Comparison of ENCODE assay signal across 8 cellular contexts in the genomic region with DNA sequence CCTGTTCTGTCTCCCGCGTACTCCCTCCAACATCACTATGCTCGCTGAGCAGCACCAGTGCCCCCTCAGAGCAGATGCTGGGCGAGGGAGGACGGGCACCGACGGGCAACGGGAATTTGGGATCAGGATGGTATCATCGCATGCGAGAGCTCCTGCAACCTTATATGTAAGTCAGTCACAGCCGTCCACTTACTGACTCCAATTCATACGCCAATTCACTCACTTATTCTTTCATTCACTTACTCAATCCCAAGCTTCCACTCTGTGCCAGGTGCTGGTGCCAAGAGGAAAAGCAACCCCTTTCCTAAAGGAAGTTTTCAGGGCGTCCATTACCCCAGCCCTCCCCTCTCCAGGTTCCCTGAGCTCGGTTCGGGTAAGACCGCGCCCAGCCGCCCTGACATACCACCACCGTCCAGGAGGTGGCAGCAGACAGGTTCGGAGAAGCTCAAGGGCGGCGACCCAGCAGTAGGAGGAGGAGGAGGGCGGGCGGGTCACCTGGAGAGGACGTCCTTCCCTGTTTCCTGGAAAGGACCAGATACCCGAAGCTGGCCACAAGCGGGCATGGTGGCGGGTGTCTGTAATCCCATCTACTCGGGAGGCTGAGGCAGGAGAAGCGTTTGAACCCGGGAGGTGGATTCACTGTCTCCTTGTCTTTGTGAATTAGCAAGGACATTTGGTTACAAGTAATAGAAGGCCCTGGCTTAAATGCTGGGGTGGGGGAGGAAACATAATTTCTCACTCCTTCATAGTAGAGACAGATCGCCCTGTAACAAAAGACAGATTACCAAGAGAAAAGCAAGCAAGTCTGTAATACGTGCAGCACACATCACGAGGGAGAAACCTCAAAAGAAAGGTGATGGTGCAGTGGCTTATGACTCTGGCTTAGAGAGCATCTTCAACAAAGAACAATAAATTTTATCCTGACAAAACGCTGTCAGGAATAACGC. TPM values are rescaled to one million over a fixed set of nuclear protein-coding genes. Genes with fewer than 3 reads are reported as not detected.
A peak's percentile ranks its signal among the peaks of the same experiment; 100 is the strongest.
DNase-seq lines count a peak whose midpoint lies in the region; ATAC-seq and TF ChIP-seq lines count a peak whose summit lies in the region.

No MANE protein-coding gene starts in this region.

- peak; percentile 94 for TF ChIP-seq CTCF in AG04449 (IDR thresholded peaks at IDR 0.05; ENCODE audit: insufficient read depth, low read length, missing control alignments)
- TF ChIP-seq CTCF in NB4 (IDR thresholded peaks at IDR 0.05; ENCODE audit: low read depth, low read length) = peak; percentile 68
- peak; percentile 78 for TF ChIP-seq CTCF in SK-N-SH (IDR thresholded peaks at IDR 0.05)

- no peaks in the 10 kb centered on the region for H3K9me3 Mint-ChIP-seq in activated naive CD4-positive, alpha-beta T cell treated with anti-CD3 and anti-CD28 coated beads, Interleukin-2, amount 10 ng/mL, durations not matched to agents 7 days and 5 days

- peak; percentile 57 for ATAC-seq in GM19324 (IDR thresholded peaks at IDR 0.05; ENCODE audit: low FRiP score, unreplicated experiment)

- no peaks in the 10 kb centered on the region for H3K9me3 ChIP-seq in SK-N-SH
- H3K9me3 ChIP-seq in subcutaneous abdominal adipose tissue (ENCODE audit: control insufficient read depth in 5 of 5, low read length in 5 of 5) = no peaks in the 10 kb centered on the region

- H3K9ac ChIP-seq in SK-N-SH = peak overlapping the region; percentile 5; the same call in 1 of the 2 replicates
- no peak overlapping the region for H3K9ac ChIP-seq in subcutaneous abdominal adipose tissue (ENCODE audit: low read length in 5 of 5)

- TF ChIP-seq POLR2A in NB4 (IDR thresholded peaks at IDR 0.05; ENCODE audit: extremely low read depth, insufficient read length) = no peak

- TF ChIP-seq EP300 in SK-N-SH (IDR thresholded peaks at IDR 0.05; ENCODE audit: borderline replicate concordance in 1 of 2, low read depth in 1 of 2, low read length in 1 of 2) = no peak

- DNase-seq in AG04449 (ENCODE audit: low read depth, low spot score) = no peak
- peak; percentile 73 for DNase-seq in NB4 (ENCODE audit: low read depth)
- peak; percentile 86 for DNase-seq in SK-N-SH
- peak; percentile 93 for DNase-seq in activated naive CD4-positive, alpha-beta T cell treated with anti-CD3 and anti-CD28 coated beads, Interleukin-2, amount 10 ng/mL, durations not matched to agents 7 days and 5 days
- peak; percentile 27 for DNase-seq in glomerular endothelial cell (ENCODE audit: extremely low read depth, low read depth, low spot score)
- DNase-seq in occipital lobe (lab: John Stamatoyannopoulos, UW) = peak; percentile 73

- H3K4me1 Mint-ChIP-seq in activated naive CD4-positive, alpha-beta T cell treated with anti-CD3 and anti-CD28 coated beads, Interleukin-2, amount 10 ng/mL, durations not matched to agents 7 days and 5 days = peaks cover 19% of the 10 kb centered on the region

- H3K4me2 ChIP-seq in SK-N-SH = peak overlapping the region; percentile 51

- H3K4me3 Mint-ChIP-seq in activated naive CD4-positive, alpha-beta T cell treated with anti-CD3 and anti-CD28 coated beads, Interleukin-2, amount 10 ng/mL, durations not matched to agents 7 days and 5 days = peak overlapping the region; percentile 10

- H3K4me3 ChIP-seq in AG04449 (ENCODE audit: low read depth, low read length) (no peak overlapping the region; the same call in 1 of the 2 replicates), NB4 (ENCODE audit: low read depth, low read length) (no peak overlapping the region), SK-N-SH (ENCODE audit: low read depth in 2 of 2, low read length in 1 of 2) (peak overlapping the region; percentile 25 to 42; a peak in 3 of 4 replicates), subcutaneous abdominal adipose tissue (ENCODE audit: low read depth in 1 of 5, low read length in 5 of 5) (peak overlapping the region in 4 of 5 donors; percentile 21 to 50 (median 42))

- H3K27ac Mint-ChIP-seq in activated naive CD4-positive, alpha-beta T cell treated with anti-CD3 and anti-CD28 coated beads, Interleukin-2, amount 10 ng/mL, durations not matched to agents 7 days and 5 days = no peak overlapping the region

- no peaks in the 10 kb centered on the region for H3K36me3 Mint-ChIP-seq in activated naive CD4-positive, alpha-beta T cell treated with anti-CD3 and anti-CD28 coated beads, Interleukin-2, amount 10 ng/mL, durations not matched to agents 7 days and 5 days

- H3F3A ChIP-seq in SK-N-SH (replicated peaks; ENCODE audit: insufficient read depth) = no peaks in the 10 kb centered on the region

- peak overlapping the region; percentile 80; the same call in 1 of the 2 replicates for H2AFZ ChIP-seq in SK-N-SH (ENCODE audit: low read depth)

- H3K27me3 ChIP-seq in SK-N-SH (ENCODE audit: insufficient read depth) = no peaks in the 10 kb centered on the region; the same call in 1 of the 2 replicates
- H3K27me3 ChIP-seq in subcutaneous abdominal adipose tissue (ENCODE audit: control insufficient read depth in 5 of 5, insufficient read depth in 4 of 5, low read length in 5 of 5) = peaks cover 0 to 37% (median 29%) of the 10 kb centered on the region in 5 donors

- no peaks in the 10 kb centered on the region for H3K9me2 ChIP-seq in SK-N-SH

- no peaks in the 10 kb centered on the region for H4K20me1 ChIP-seq in SK-N-SH (ENCODE audit: insufficient read depth)

- 28% methylated on average over 35 of the region's 36 CpGs for WGBS in SK-N-SH (ENCODE audit: low lambda C conversion rate)

- peak; percentile 62 for TF ChIP-seq RAD21 in SK-N-SH (IDR thresholded peaks at IDR 0.05; ENCODE audit: low read length)

- H3K79me2 ChIP-seq in SK-N-SH (ENCODE audit: insufficient read depth) = no peaks in the 10 kb centered on the region

- POLR2A ChIA-PET in AG04449 (lab: Yijun Ruan, JAX) = interaction anchor here (0.6 kb wide), 1 partner anchor 55 kb away, joined by 3 read pairs; no protein-coding TSS in a partner anchor
- POLR2A ChIA-PET in SK-N-SH (lab: Yijun Ruan, JAX) = no interaction called here

- peaks cover 0 to 4% of the 10 kb centered on the region in 2 experiments; a peak in 1 of 4 replicates for H3K4me1 ChIP-seq in SK-N-SH (ENCODE audit: control insufficient read depth in 1 of 2, insufficient read depth in 2 of 2, low read depth in 1 of 2, low read length in 1 of 2)
- H3K4me1 ChIP-seq in subcutaneous abdominal adipose tissue (ENCODE audit: control insufficient read depth in 5 of 5, insufficient read depth in 5 of 5, low read length in 5 of 5) = peaks cover 0 to 10% (median 9%) of the 10 kb centered on the region in 5 donors

- H3K27me3 Mint-ChIP-seq in activated naive CD4-positive, alpha-beta T cell treated with anti-CD3 and anti-CD28 coated beads, Interleukin-2, amount 10 ng/mL, durations not matched to agents 7 days and 5 days = peaks cover 65% of the 10 kb centered on the region

- H3K27ac ChIP-seq in SK-N-SH (ENCODE audit: low read depth in 2 of 2, low read length in 1 of 2) (no peak overlapping the region), subcutaneous abdominal adipose tissue (ENCODE audit: low read depth, low read length) (no peak overlapping the region)

- CTCF ChIA-PET in AG04449 (lab: Yijun Ruan, JAX) = interaction anchor here (0.6 to 9.0 kb wide), 42 partner anchors 8 to 1965 kb away, joined by 3 to 102 read pairs (median 5); partner anchors contain the start of genes IFNLR1 and IL22RA1
- CTCF ChIA-PET in SK-N-SH (lab: Yijun Ruan, JAX) = interaction anchor here (0.5 to 9.5 kb wide), 62 partner anchors 9 to 748 kb away, joined by 3 to 72 read pairs (median 4); partner anchors contain the start of genes IFNLR1, MYOM3 and NIPAL3
- CTCF ChIA-PET in activated naive CD4-positive, alpha-beta T cell treated with anti-CD3 and anti-CD28 coated beads, Interleukin-2, amount 10 ng/mL, durations not matched to agents 7 days and 5 days (lab: Charles Lee) = interaction anchor here (0.7 to 4.8 kb wide), 33 partner anchors 8 to 538 kb away, joined by 3 to 85 read pairs (median 4); no protein-coding TSS in a partner anchor

- H3K36me3 ChIP-seq in SK-N-SH (replicated peaks in 1 of 2; ENCODE audit: control insufficient read depth in 1 of 2, insufficient read depth in 2 of 2, low read length in 1 of 2) (no peaks in the 10 kb centered on the region), subcutaneous abdominal adipose tissue (ENCODE audit: control insufficient read depth in 5 of 5, insufficient read depth in 5 of 5, low read length in 5 of 5) (no peaks in the 10 kb centered on the region)

TF ChIP-seq in SK-N-SH, 30 proteins besides CTCF, POLR2A, EP300 and RAD21 (continues in another document):
- TF ChIP-seq GABPA (IDR thresholded peaks at IDR 0.05; ENCODE audit: low read depth) = no peak
- TF ChIP-seq NFIC (IDR thresholded peaks at IDR 0.05; ENCODE audit: borderline replicate concordance) = no peak
- TF ChIP-seq, protein P1, sequence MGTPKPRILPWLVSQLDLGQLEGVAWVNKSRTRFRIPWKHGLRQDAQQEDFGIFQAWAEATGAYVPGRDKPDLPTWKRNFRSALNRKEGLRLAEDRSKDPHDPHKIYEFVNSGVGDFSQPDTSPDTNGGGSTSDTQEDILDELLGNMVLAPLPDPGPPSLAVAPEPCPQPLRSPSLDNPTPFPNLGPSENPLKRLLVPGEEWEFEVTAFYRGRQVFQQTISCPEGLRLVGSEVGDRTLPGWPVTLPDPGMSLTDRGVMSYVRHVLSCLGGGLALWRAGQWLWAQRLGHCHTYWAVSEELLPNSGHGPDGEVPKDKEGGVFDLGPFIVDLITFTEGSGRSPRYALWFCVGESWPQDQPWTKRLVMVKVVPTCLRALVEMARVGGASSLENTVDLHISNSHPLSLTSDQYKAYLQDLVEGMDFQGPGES (IDR thresholded peaks at IDR 0.05; ENCODE audit: low read depth, low read length) = no peak
- no peak for TF ChIP-seq YY1 (IDR thresholded peaks at IDR 0.05; ENCODE audit: low read depth)
- peak; percentile 52; the same call in 1 of the 2 replicates for TF ChIP-seq SMC3 (IDR thresholded peaks at IDR 0.05; ENCODE audit: low read depth, low read length)
- TF ChIP-seq POLR2AphosphoS5 (IDR thresholded peaks at IDR 0.05; ENCODE audit: low read depth, low read length) = no peak

RNA-seq across cellular contexts. Expression of gene IL22RA1, which starts 7.6 kb away (rescaled TPM):
- 0.03 and 0.05 TPM in 2 replicates for polyA plus RNA-seq in SK-N-SH (2012; rRNA removed)
- not detected in 2 replicates for polyA plus RNA-seq in SK-N-SH (2012; cell fraction: cytosol; rRNA removed)
- 0.02 TPM in 2 replicates for polyA plus RNA-seq in SK-N-SH (2012; cell fraction: nucleus; rRNA removed)
- not detected in 2 replicates for total RNA-seq in glomerular endothelial cell
- not detected for total RNA-seq in occipital lobe

RNA-seq across cellular contexts. Expression of gene IFNLR1, which starts 36.6 kb away (rescaled TPM):
- 0.29 and 0.30 TPM in 2 replicates for polyA plus RNA-seq in SK-N-SH (2012; rRNA removed)
- polyA plus RNA-seq in SK-N-SH (2012; cell fraction: cytosol; rRNA removed) = 0.14 and 0.20 TPM in 2 replicates
- polyA plus RNA-seq in SK-N-SH (2012; cell fraction: nucleus; rRNA removed) = 0.13 and 0.16 TPM in 2 replicates
- 0.39 and 0.41 TPM in 2 replicates for total RNA-seq in glomerular endothelial cell
- total RNA-seq in occipital lobe = 0.16 TPM

RNA-seq across cellular contexts. Expression of gene MYOM3, which starts 38.6 kb away (rescaled TPM):
- 0.02 and 0.05 TPM in 2 replicates for polyA plus RNA-seq in SK-N-SH (2012; rRNA removed)
- 0.04 and 0.05 TPM in 2 replicates for polyA plus RNA-seq in SK-N-SH (2012; cell fraction: cytosol; rRNA removed)
- 0.08 TPM in 2 replicates for polyA plus RNA-seq in SK-N-SH (2012; cell fraction: nucleus; rRNA removed)
- total RNA-seq in glomerular endothelial cell (0.15 and 0.23 TPM in 2 replicates), occipital lobe (under 0.01 TPM)

Comparison
In these comparisons a context has a peak if more than half of its experiments do, and no peak if none do; other contexts are left out.
1. H3K4me3 ChIP-seq: peak in SK-N-SH (2 of 2) and subcutaneous abdominal adipose tissue (4 of 5); none in AG04449 (single experiment) and NB4 (single experiment).
2. Peak in every context shown above with its lines, with median percentiles within 50 percentile points of each other: CTCF ChIP-seq.